In genomic region chr17:62995377-62995885, GRCh38 we compare ENCODE assay signal across 1 cellular context.
TF ChIP-seq lines count a peak whose summit lies in the region.

No MANE protein-coding gene starts in this region.

TF ChIP-seq in K562, 482 proteins besides CTCF, POLR2A, EP300 and RAD21 (continued from another document and continues in another):
- TF ChIP-seq, protein P1, sequence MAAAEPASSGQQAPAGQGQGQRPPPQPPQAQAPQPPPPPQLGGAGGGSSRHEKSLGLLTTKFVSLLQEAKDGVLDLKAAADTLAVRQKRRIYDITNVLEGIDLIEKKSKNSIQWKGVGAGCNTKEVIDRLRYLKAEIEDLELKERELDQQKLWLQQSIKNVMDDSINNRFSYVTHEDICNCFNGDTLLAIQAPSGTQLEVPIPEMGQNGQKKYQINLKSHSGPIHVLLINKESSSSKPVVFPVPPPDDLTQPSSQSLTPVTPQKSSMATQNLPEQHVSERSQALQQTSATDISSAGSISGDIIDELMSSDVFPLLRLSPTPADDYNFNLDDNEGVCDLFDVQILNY (CRISPR knock-in tag; IDR thresholded peaks at IDR 0.05) = no peak
- TF ChIP-seq ZNF696 (CRISPR knock-in tag; conservative IDR thresholded peaks at IDR 0.05) (no peak), DPF2 (IDR thresholded peaks at IDR 0.05) (0 out of 2 replicates have a peak, but pooled peaks have one; percentile 50), CLOCK (CRISPR knock-in tag; IDR thresholded peaks at IDR 0.05; ENCODE audit: borderline replicate concordance) (no peak), TBP (optimal IDR thresholded peaks at IDR 0.05; ENCODE audit: low read depth, low read length) (no peak), SMARCC2 (IDR thresholded peaks at IDR 0.05; ENCODE audit: low read depth) (no peak), TRIM24 (IDR thresholded peaks at IDR 0.05) (no peak), PML (IDR thresholded peaks at IDR 0.05; ENCODE audit: low read length) (no peak), TCFL5 (CRISPR knock-in tag; conservative IDR thresholded peaks at IDR 0.05) (no peak), HNRNPL (IDR thresholded peaks at IDR 0.05; ENCODE audit: low read depth, low read length) (no peak), GATAD2B (IDR thresholded peaks at IDR 0.05; ENCODE audit: borderline replicate concordance) (no peak), TEAD1 (CRISPR knock-in tag; IDR thresholded peaks at IDR 0.05) (no peak), CCNT2 (IDR thresholded peaks at IDR 0.05; ENCODE audit: borderline replicate concordance, extremely low read depth, insufficient read length, low read depth, low read length) (no peak), ZNF274 (IDR thresholded peaks at IDR 0.05; ENCODE audit: borderline replicate concordance, low read depth, low read length) (no peak), KLF16 (IDR thresholded peaks at IDR 0.05) (no peak), ELF2 (CRISPR knock-in tag; IDR thresholded peaks at IDR 0.05) (no peak), E2F3 (CRISPR knock-in tag; IDR thresholded peaks at IDR 0.05) (no peak), HDGF (IDR thresholded peaks at IDR 0.05) (no peak), ZBTB11 (CRISPR knock-in tag; IDR thresholded peaks at IDR 0.05) (0 out of 6 replicates have a peak, but pooled peaks of 1 of the 3 experiments have one; percentile 25), KDM4B (IDR thresholded peaks at IDR 0.05; ENCODE audit: borderline replicate concordance in 2 of 2, low read depth in 1 of 2) (no peak), POLR3G (IDR thresholded peaks at IDR 0.05; ENCODE audit: extremely low read depth, insufficient read length, insufficient replicate concordance) (no peak), KHSRP (IDR thresholded peaks at IDR 0.05) (no peak), ZNF143 (CRISPR knock-in tag; IDR thresholded peaks at IDR 0.05) (no peak), POLR2H (tag; IDR thresholded peaks at IDR 0.05; ENCODE audit: low read depth) (no peak), ZFP36 (IDR thresholded peaks at IDR 0.05; ENCODE audit: low read depth, low read length, partially characterized antibody) (no peak), RHOXF2B (CRISPR knock-in tag; conservative IDR thresholded peaks at IDR 0.05) (no peak), TRIM25 (IDR thresholded peaks at IDR 0.05; ENCODE audit: borderline replicate concordance) (no peak), RFX1 (IDR thresholded peaks at IDR 0.05) (no peak), CBFB (CRISPR knock-in tag; IDR thresholded peaks at IDR 0.05) (no peak), SMARCE1 (IDR thresholded peaks at IDR 0.05) (0 out of 2 replicates have a peak, but pooled peaks have one; percentile 6), HES1 (IDR thresholded peaks at IDR 0.05; ENCODE audit: low read depth) (no peak), RBM22 (IDR thresholded peaks at IDR 0.05; ENCODE audit: low read depth, low read length, poor library complexity, severe bottlenecking) (no peak), MTA2 (IDR thresholded peaks at IDR 0.05; ENCODE audit: low read depth) (no peak), FOXA1 (IDR thresholded peaks at IDR 0.05; ENCODE audit: borderline replicate concordance) (no peak), XRCC4 (IDR thresholded peaks at IDR 0.05; ENCODE audit: extremely low read depth, insufficient read depth, insufficient read length) (no peak), PHB (CRISPR knock-in tag; IDR thresholded peaks at IDR 0.05) (no peak), CHD2 (IDR thresholded peaks at IDR 0.05; ENCODE audit: low read depth, low read length) (no peak), C11orf30 (IDR thresholded peaks at IDR 0.05; ENCODE audit: low read depth) (no peak), RAD51 (IDR thresholded peaks at IDR 0.05; ENCODE audit: borderline replicate concordance, low read depth) (no peak), SRSF1 (IDR thresholded peaks at IDR 0.05; ENCODE audit: low read depth, low read length) (no peak), SMC3 (conservative IDR thresholded peaks at IDR 0.05; ENCODE audit: insufficient read depth, low read depth, low read length) (peak; percentile 49; the same call in 1 of the 2 replicates), ZBED1 (IDR thresholded peaks at IDR 0.05) (no peak), ZNF316 (IDR thresholded peaks at IDR 0.05) (no peak), ERF (CRISPR knock-in tag; IDR thresholded peaks at IDR 0.05) (no peak), MIER1 (IDR thresholded peaks at IDR 0.05; ENCODE audit: low read depth) (no peak), ZNF124 (CRISPR knock-in tag; IDR thresholded peaks at IDR 0.05) (no peak), ELK3 (CRISPR knock-in tag; IDR thresholded peaks at IDR 0.05) (no peak), MTF1 (CRISPR knock-in tag; IDR thresholded peaks at IDR 0.05; ENCODE audit: borderline replicate concordance) (no peak)
- TF ChIP-seq, protein P2, sequence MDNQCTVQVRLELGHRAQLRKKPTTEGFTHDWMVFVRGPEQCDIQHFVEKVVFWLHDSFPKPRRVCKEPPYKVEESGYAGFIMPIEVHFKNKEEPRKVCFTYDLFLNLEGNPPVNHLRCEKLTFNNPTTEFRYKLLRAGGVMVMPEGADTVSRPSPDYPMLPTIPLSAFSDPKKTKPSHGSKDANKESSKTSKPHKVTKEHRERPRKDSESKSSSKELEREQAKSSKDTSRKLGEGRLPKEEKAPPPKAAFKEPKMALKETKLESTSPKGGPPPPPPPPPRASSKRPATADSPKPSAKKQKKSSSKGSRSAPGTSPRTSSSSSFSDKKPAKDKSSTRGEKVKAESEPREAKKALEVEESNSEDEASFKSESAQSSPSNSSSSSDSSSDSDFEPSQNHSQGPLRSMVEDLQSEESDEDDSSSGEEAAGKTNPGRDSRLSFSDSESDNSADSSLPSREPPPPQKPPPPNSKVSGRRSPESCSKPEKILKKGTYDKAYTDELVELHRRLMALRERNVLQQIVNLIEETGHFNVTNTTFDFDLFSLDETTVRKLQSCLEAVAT (IDR thresholded peaks at IDR 0.05) = no peak
- TF ChIP-seq, protein P3, sequence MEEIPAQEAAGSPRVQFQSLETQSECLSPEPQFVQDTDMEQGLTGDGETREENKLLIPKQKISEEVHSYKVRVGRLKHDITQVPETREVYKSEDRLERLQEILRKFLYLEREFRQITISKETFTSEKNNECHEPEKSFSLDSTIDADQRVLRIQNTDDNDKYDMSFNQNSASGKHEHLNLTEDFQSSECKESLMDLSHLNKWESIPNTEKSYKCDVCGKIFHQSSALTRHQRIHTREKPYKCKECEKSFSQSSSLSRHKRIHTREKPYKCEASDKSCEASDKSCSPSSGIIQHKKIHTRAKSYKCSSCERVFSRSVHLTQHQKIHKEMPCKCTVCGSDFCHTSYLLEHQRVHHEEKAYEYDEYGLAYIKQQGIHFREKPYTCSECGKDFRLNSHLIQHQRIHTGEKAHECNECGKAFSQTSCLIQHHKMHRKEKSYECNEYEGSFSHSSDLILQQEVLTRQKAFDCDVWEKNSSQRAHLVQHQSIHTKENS (CRISPR knock-in tag; IDR thresholded peaks at IDR 0.05) = no peak
- TF ChIP-seq, protein P4, sequence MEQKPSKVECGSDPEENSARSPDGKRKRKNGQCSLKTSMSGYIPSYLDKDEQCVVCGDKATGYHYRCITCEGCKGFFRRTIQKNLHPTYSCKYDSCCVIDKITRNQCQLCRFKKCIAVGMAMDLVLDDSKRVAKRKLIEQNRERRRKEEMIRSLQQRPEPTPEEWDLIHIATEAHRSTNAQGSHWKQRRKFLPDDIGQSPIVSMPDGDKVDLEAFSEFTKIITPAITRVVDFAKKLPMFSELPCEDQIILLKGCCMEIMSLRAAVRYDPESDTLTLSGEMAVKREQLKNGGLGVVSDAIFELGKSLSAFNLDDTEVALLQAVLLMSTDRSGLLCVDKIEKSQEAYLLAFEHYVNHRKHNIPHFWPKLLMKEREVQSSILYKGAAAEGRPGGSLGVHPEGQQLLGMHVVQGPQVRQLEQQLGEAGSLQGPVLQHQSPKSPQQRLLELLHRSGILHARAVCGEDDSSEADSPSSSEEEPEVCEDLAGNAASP (IDR thresholded peaks at IDR 0.05) = no peak
- TF ChIP-seq, protein P5, sequence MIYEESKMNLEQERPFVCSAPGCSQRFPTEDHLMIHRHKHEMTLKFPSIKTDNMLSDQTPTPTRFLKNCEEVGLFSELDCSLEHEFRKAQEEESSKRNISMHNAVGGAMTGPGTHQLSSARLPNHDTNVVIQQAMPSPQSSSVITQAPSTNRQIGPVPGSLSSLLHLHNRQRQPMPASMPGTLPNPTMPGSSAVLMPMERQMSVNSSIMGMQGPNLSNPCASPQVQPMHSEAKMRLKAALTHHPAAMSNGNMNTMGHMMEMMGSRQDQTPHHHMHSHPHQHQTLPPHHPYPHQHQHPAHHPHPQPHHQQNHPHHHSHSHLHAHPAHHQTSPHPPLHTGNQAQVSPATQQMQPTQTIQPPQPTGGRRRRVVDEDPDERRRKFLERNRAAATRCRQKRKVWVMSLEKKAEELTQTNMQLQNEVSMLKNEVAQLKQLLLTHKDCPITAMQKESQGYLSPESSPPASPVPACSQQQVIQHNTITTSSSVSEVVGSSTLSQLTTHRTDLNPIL (CRISPR knock-in tag; IDR thresholded peaks at IDR 0.05) = no peak
- TF ChIP-seq, protein P6, sequence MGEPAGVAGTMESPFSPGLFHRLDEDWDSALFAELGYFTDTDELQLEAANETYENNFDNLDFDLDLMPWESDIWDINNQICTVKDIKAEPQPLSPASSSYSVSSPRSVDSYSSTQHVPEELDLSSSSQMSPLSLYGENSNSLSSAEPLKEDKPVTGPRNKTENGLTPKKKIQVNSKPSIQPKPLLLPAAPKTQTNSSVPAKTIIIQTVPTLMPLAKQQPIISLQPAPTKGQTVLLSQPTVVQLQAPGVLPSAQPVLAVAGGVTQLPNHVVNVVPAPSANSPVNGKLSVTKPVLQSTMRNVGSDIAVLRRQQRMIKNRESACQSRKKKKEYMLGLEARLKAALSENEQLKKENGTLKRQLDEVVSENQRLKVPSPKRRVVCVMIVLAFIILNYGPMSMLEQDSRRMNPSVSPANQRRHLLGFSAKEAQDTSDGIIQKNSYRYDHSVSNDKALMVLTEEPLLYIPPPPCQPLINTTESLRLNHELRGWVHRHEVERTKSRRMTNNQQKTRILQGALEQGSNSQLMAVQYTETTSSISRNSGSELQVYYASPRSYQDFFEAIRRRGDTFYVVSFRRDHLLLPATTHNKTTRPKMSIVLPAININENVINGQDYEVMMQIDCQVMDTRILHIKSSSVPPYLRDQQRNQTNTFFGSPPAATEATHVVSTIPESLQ (CRISPR knock-in tag; IDR thresholded peaks at IDR 0.05) = no peak
